13 cellular contexts compared by ENCODE assay signal in genomic region chrX:9285342-9285771, GRCh38.
DNase-seq lines count a peak whose midpoint lies in the region; ATAC-seq lines count a peak whose summit lies in the region.
"Had no signal": no experiment of that assay in that cellular context is flagged by ENCODE, and none has a peak within 500 bp of the region (broad histone marks: within the 10 kb centered on the region; RNA-seq: fewer than 3 reads in every experiment).

No MANE protein-coding gene starts in this region.

- H3K36me3 Mint-ChIP-seq in naive thymus-derived CD4-positive, alpha-beta T cell: peaks cover 0 to 3% (median 0%) of the 10 kb centered on the region in 5 donors
- H3K36me3 Mint-ChIP-seq in stimulated activated memory B cell treated with anti-CD40 and anti-IgM and Interleukin-4, amounts not matched to agents 10 μg/mL and 1 μg/mL and 100 μg/mL, for 72 hours: no peaks in the 10 kb centered on the region

- CTCF ChIA-PET in naive thymus-derived CD4-positive, alpha-beta T cell (lab: Charles Lee): no interaction called here

- no peaks in the 10 kb centered on the region for H3K36me3 ChIP-seq in naive thymus-derived CD4-positive, alpha-beta T cell (ENCODE audit: control insufficient read depth in 2 of 3, insufficient read depth in 3 of 3, low read length in 3 of 3)
- H3K36me3 ChIP-seq: esophagus muscularis mucosa had no signal

- H3K9me3 ChIP-seq in naive thymus-derived CD4-positive, alpha-beta T cell (ENCODE audit: control insufficient read depth in 2 of 3, low read length in 3 of 3): no peaks in the 10 kb centered on the region
- H3K9me3 ChIP-seq: esophagus muscularis mucosa had no signal

- H3K27ac ChIP-seq in naive thymus-derived CD4-positive, alpha-beta T cell (ENCODE audit: low read depth, low read length): no peak overlapping the region
- H3K27ac ChIP-seq: esophagus muscularis mucosa had no signal

- H3K9me3 Mint-ChIP-seq in naive thymus-derived CD4-positive, alpha-beta T cell: peaks cover 0 to 5% (median 0%) of the 10 kb centered on the region in 11 donors
- no peaks in the 10 kb centered on the region for H3K9me3 Mint-ChIP-seq in stimulated activated memory B cell treated with anti-CD40 and anti-IgM and Interleukin-4, amounts not matched to agents 10 μg/mL and 1 μg/mL and 100 μg/mL, for 72 hours

- peak overlapping the region in 5 of 10 donors; percentile 19 to 49 (median 39) for H3K4me3 Mint-ChIP-seq in naive thymus-derived CD4-positive, alpha-beta T cell
- H3K4me3 Mint-ChIP-seq in stimulated activated memory B cell treated with anti-CD40 and anti-IgM and Interleukin-4, amounts not matched to agents 10 μg/mL and 1 μg/mL and 100 μg/mL, for 72 hours: no peak overlapping the region

- H3K27me3 ChIP-seq in naive thymus-derived CD4-positive, alpha-beta T cell (ENCODE audit: control insufficient read depth in 2 of 2, insufficient read depth in 2 of 2, low read length in 2 of 2): no peaks in the 10 kb centered on the region
- H3K27me3 ChIP-seq: esophagus muscularis mucosa had no signal

- no peak for ATAC-seq in naive thymus-derived CD4-positive, alpha-beta T cell
- ATAC-seq in stimulated activated memory B cell treated with anti-CD40 and anti-IgM and Interleukin-4, amounts not matched to agents 10 μg/mL and 1 μg/mL and 100 μg/mL, for 72 hours: peak; percentile 83
- no peak for ATAC-seq in HG03097 (IDR thresholded peaks at IDR 0.05; ENCODE audit: low FRiP score, unreplicated experiment)

- intact Hi-C loops in naive thymus-derived CD4-positive, alpha-beta T cell (cut with micrococcal nuclease): loop anchor here in 1 of 2 donors (2.0 kb wide), 1 partner anchor 51 kb away; no protein-coding TSS in a partner anchor

- H3K27me3 Mint-ChIP-seq in naive thymus-derived CD4-positive, alpha-beta T cell: no peaks in the 10 kb centered on the region
- H3K27me3 Mint-ChIP-seq in stimulated activated memory B cell treated with anti-CD40 and anti-IgM and Interleukin-4, amounts not matched to agents 10 μg/mL and 1 μg/mL and 100 μg/mL, for 72 hours: no peaks in the 10 kb centered on the region

- H3K27ac Mint-ChIP-seq in naive thymus-derived CD4-positive, alpha-beta T cell: peak overlapping the region in 6 of 9 donors; percentile 11 to 84 (median 76)
- peak overlapping the region; percentile 27 for H3K27ac Mint-ChIP-seq in stimulated activated memory B cell treated with anti-CD40 and anti-IgM and Interleukin-4, amounts not matched to agents 10 μg/mL and 1 μg/mL and 100 μg/mL, for 72 hours

- POLR2A ChIA-PET in naive thymus-derived CD4-positive, alpha-beta T cell (lab: Charles Lee): no interaction called here

- H3K4me1 ChIP-seq in naive thymus-derived CD4-positive, alpha-beta T cell (ENCODE audit: control insufficient read depth in 2 of 2, insufficient read depth in 2 of 2, low read length in 2 of 2): peaks cover 0 to 7% of the 10 kb centered on the region in 2 donors
- H3K4me1 ChIP-seq: esophagus muscularis mucosa had no signal

- DNase-seq in activated CD4-positive, alpha-beta T cell treated with anti-CD3 and anti-CD28 coated beads for 24 hours (ENCODE audit: low read depth in 2 of 2): peak; percentile 38 to 58
- DNase-seq in activated CD4-positive, alpha-beta T cell treated with anti-CD3 and anti-CD28 coated beads, Interleukin-2, amount 50 U/mL, for 1 hour: no peak
- peak; percentile 17 for DNase-seq in activated CD8-positive, alpha-beta memory T cell treated with anti-CD3 and anti-CD28 coated beads, Interleukin-2, amount 50 U/mL, for 24 hours (ENCODE audit: extremely low read depth)
- peak in 1 of 9 donors; percentile 59 for DNase-seq in naive thymus-derived CD4-positive, alpha-beta T cell
- DNase-seq in NCI-H82 treated with DMSO at 0.1 percent for 48 hours (lab: John Stamatoyannopoulos, UW; ENCODE audit: unreplicated experiment) (no peak), NK-92 (lab: John Stamatoyannopoulos, UW; ENCODE audit: unreplicated experiment) (no peak)
- DNase-seq: 8988T, DMS79 treated with DMSO at 0.1 percent for 48 hours, KG1, NCI-H2107 had no signal

- no peak overlapping the region for H3K4me3 ChIP-seq in naive thymus-derived CD4-positive, alpha-beta T cell (ENCODE audit: low read length)
- H3K4me3 ChIP-seq: esophagus muscularis mucosa had no signal

- peaks cover 6 to 34% (median 14%) of the 10 kb centered on the region in 7 donors for H3K4me1 Mint-ChIP-seq in naive thymus-derived CD4-positive, alpha-beta T cell
- H3K4me1 Mint-ChIP-seq in stimulated activated memory B cell treated with anti-CD40 and anti-IgM and Interleukin-4, amounts not matched to agents 10 μg/mL and 1 μg/mL and 100 μg/mL, for 72 hours: peaks cover 12% of the 10 kb centered on the region

Comparison
In these comparisons a context has a peak if more than half of its experiments do, and no peak if none do; other contexts are left out.
1. DNase-seq: peak in activated CD4-positive, alpha-beta T cell treated with anti-CD3 and anti-CD28 coated beads for 24 hours (2 of 2) and activated CD8-positive, alpha-beta memory T cell treated with anti-CD3 and anti-CD28 coated beads, Interleukin-2, amount 50 U/mL, for 24 hours (single experiment); none in activated CD4-positive, alpha-beta T cell treated with anti-CD3 and anti-CD28 coated beads, Interleukin-2, amount 50 U/mL, for 1 hour (single experiment), NCI-H82 treated with DMSO at 0.1 percent for 48 hours (single experiment) and NK-92 (single experiment).